ENCODE assay signal across 12 cellular contexts in the genomic region with DNA sequence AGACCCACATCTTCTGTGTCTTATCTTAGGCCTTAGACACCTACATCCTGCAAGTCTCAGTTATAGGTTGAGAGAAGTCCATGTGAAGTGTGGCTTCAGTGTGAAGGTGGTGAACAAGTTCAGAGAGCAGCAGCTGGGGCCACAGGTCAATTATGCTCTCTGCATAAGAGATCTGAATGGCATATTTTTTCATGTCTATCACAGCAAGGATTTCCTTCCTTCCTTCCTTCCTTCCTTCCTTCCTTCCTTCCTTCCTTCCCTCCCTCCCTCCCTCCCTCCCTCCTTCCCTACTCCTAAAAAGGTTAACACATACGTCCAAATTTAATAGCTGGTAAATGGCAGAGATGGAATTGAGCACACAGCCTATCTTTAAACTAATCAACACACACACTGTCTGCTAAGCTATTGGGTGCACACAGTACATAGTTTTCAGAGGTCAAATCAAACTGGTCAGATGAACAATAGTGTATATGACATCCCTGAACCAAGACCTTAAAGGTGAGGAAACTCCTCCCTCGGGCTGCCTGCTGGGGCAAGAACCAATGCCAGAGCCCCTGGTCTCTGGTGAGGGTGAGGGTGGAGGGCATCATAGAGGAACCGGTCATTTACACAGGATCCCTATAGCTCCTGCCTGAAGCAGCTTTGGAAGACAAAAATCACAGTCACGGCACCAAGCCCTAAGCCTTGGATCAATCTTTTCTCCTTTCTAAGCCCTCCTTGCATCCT.
A peak's percentile ranks its signal among the peaks of the same experiment; 100 is the strongest.
DNase-seq lines count a peak whose midpoint lies in the region; ATAC-seq lines count a peak whose summit lies in the region.
"Had no signal": no experiment of that assay in that cellular context is flagged by ENCODE, and none has a peak within 500 bp of the region (broad histone marks: within the 10 kb centered on the region; RNA-seq: fewer than 3 reads in every experiment).

No MANE protein-coding gene starts in this region.

- H3K4me1 Mint-ChIP-seq in activated T-helper 17 cell treated with anti-CD3 and anti-CD28 coated beads, Interleukin-2, amount 50 U/mL, for 72 hours: no peaks in the 10 kb centered on the region

- ATAC-seq in GM18861 (IDR thresholded peaks at IDR 0.05; ENCODE audit: unreplicated experiment) (peak; percentile 11), GM19397 (IDR thresholded peaks at IDR 0.05; ENCODE audit: unreplicated experiment) (peak; percentile 23), HG02870 (IDR thresholded peaks at IDR 0.05; ENCODE audit: unreplicated experiment) (peak; percentile 24)
- peak; percentile 47 for ATAC-seq in activated T-helper 17 cell treated with anti-CD3 and anti-CD28 coated beads, Interleukin-2, amount 50 U/mL, for 72 hours (replicated peaks)

- DNase-seq in UCSD-AML1 (lab: John Stamatoyannopoulos, UW; ENCODE audit: unreplicated experiment) (no peak), AG08396 (ENCODE audit: low spot score) (no peak)
- no peak for DNase-seq in stimulated activated CD4-positive, alpha-beta T cell treated with anti-CD3 and anti-CD28 coated beads, Interleukin-15, amount 100 ng/mL, for 24 hours
- DNase-seq in stimulated activated CD4-positive, alpha-beta T cell treated with anti-CD3 and anti-CD28 coated beads, Interleukin-2, amount 100 ng/mL, for 24 hours: no peak
- DNase-seq: foreskin keratinocyte, NCI-H2171 had no signal

- no peaks in the 10 kb centered on the region for H3K9me3 Mint-ChIP-seq in activated T-helper 17 cell treated with anti-CD3 and anti-CD28 coated beads, Interleukin-2, amount 50 U/mL, for 72 hours
- H3K9me3 Mint-ChIP-seq: activated CD4-positive, alpha-beta memory T cell treated with anti-CD3 and anti-CD28 coated beads for 36 hours; neural crest cell had no signal

- H3K4me3 Mint-ChIP-seq in activated T-helper 17 cell treated with anti-CD3 and anti-CD28 coated beads, Interleukin-2, amount 50 U/mL, for 72 hours: no peak overlapping the region
- H3K4me3 Mint-ChIP-seq: activated CD4-positive, alpha-beta memory T cell treated with anti-CD3 and anti-CD28 coated beads for 36 hours; neural crest cell had no signal

- peaks cover 4% of the 10 kb centered on the region for H3K27me3 Mint-ChIP-seq in activated T-helper 17 cell treated with anti-CD3 and anti-CD28 coated beads, Interleukin-2, amount 50 U/mL, for 72 hours

- no peaks in the 10 kb centered on the region for H3K36me3 Mint-ChIP-seq in activated T-helper 17 cell treated with anti-CD3 and anti-CD28 coated beads, Interleukin-2, amount 50 U/mL, for 72 hours (ENCODE audit: low read depth)
- H3K36me3 Mint-ChIP-seq: activated CD4-positive, alpha-beta memory T cell treated with anti-CD3 and anti-CD28 coated beads for 36 hours had no signal

- H3K27ac Mint-ChIP-seq in activated T-helper 17 cell treated with anti-CD3 and anti-CD28 coated beads, Interleukin-2, amount 50 U/mL, for 72 hours: no peak overlapping the region
- H3K27ac Mint-ChIP-seq: activated CD4-positive, alpha-beta memory T cell treated with anti-CD3 and anti-CD28 coated beads for 36 hours had no signal
